Comparison of ENCODE assay signal across 21 cellular contexts in genomic region chr20:58695084-58695722, GRCh38. TPM values are rescaled to one million over a fixed set of nuclear protein-coding genes. Genes with fewer than 3 reads are reported as not detected.
DNase-seq lines count a peak whose midpoint lies in the region; ATAC-seq, FAIRE-seq and TF ChIP-seq lines count a peak whose summit lies in the region.
"Had no signal": no experiment of that assay in that cellular context is flagged by ENCODE, and none has a peak within 500 bp of the region (broad histone marks: within the 10 kb centered on the region; RNA-seq: fewer than 3 reads in every experiment).

No MANE protein-coding gene starts in this region.

- H3K4me1 ChIP-seq in ACC112 (ENCODE audit: control insufficient read depth, insufficient read depth, low read length, unreplicated experiment): peaks cover 37% of the 10 kb centered on the region
- peaks cover 12% of the 10 kb centered on the region for H3K4me1 ChIP-seq in PC-9 (replicated peaks; ENCODE audit: insufficient read depth)
- H3K4me1 ChIP-seq in keratinocyte (ENCODE audit: control insufficient read depth, extremely low read depth, insufficient read depth, low read length): peaks cover 10% of the 10 kb centered on the region

- no peaks in the 10 kb centered on the region for H3K9me1 ChIP-seq in keratinocyte (ENCODE audit: control insufficient read depth, extremely low read depth, insufficient read depth, low read length)

- TSS peak; percentile 14 for BruUV-seq in PC-9 (replicated peaks; lab: Mats Ljungman, UMichigan)

- ATAC-seq in activated T-helper 17 cell treated with anti-CD3 and anti-CD28 coated beads, Interleukin-2, amount 50 U/mL, for 72 hours (replicated peaks): no peak
- ATAC-seq: psoas muscle had no signal

- CTCF ChIA-PET in PC-9 (lab: Charles Lee): no interaction called here

- TF ChIP-seq POLR2A in GM12891 (IDR thresholded peaks at IDR 0.05; ENCODE audit: low read depth, low read length) (no peak), H54 (IDR thresholded peaks at IDR 0.05; ENCODE audit: low read depth, low read length) (no peak)

- H3K79me2 ChIP-seq in ACC112 (ENCODE audit: control insufficient read depth, insufficient read depth, low read length, unreplicated experiment) (peaks cover 22% of the 10 kb centered on the region), PC-9 (ENCODE audit: low read depth) (no peaks in the 10 kb centered on the region), keratinocyte (ENCODE audit: control insufficient read depth, insufficient read depth, low read length) (no peaks in the 10 kb centered on the region)

- peaks cover 5% of the 10 kb centered on the region; the same call in 1 of the 2 replicates for H3K36me3 ChIP-seq in ACC112 (ENCODE audit: insufficient read depth, low read length)
- H3K36me3 ChIP-seq in PC-9 (ENCODE audit: low read depth): no peaks in the 10 kb centered on the region
- peaks cover 0 to 9% of the 10 kb centered on the region in 2 experiments for H3K36me3 ChIP-seq in keratinocyte (ENCODE audit: control insufficient read depth in 2 of 2, extremely low read depth in 1 of 2, insufficient read depth in 2 of 2, low read length in 2 of 2)

- no peaks in the 10 kb centered on the region for H3K9me3 ChIP-seq in PC-9 (ENCODE audit: insufficient read depth, low read depth)
- H3K9me3 ChIP-seq in keratinocyte (ENCODE audit: control insufficient read depth, low read depth, low read length): no peaks in the 10 kb centered on the region
- H3K9me3 ChIP-seq: psoas muscle, suprapubic skin, vagina had no signal

- DNase-seq in GM12891 (ENCODE audit: insufficient read length, low spot score) (no peak), PC-9 (no peak), keratinocyte (ENCODE audit: low read depth, low spot score) (no peak), H54 (ENCODE audit: insufficient read length, low spot score) (no peak), ACHN (no peak)
- DNase-seq: activated naive CD8-positive, alpha-beta T cell treated with anti-CD3 and anti-CD28 coated beads for 36 hours; CD4-positive, CD25-positive, alpha-beta regulatory T cell; DMS153; effector CD4-positive, alpha-beta T cell; GF-D8; hypothalamus; NCI-H146; OCI-M1; psoas muscle had no signal

- H3K4me3 ChIP-seq in ACC112 (ENCODE audit: low read depth, low read length): peak overlapping the region; percentile 88
- H3K4me3 ChIP-seq in PC-9: no peak overlapping the region
- H3K4me3 ChIP-seq in keratinocyte (ENCODE audit: control insufficient read depth in 2 of 3, extremely low read depth in 1 of 3, insufficient read depth in 2 of 3, low read depth in 1 of 3, low read length in 3 of 3): no peak overlapping the region
- H3K4me3 ChIP-seq: psoas muscle, suprapubic skin, vagina had no signal

- no peak overlapping the region for H3K4me3 Mint-ChIP-seq in activated T-helper 17 cell treated with anti-CD3 and anti-CD28 coated beads, Interleukin-2, amount 50 U/mL, for 72 hours
- H3K4me3 Mint-ChIP-seq: activated naive CD8-positive, alpha-beta T cell treated with anti-CD3 and anti-CD28 coated beads for 36 hours; activated T-helper 1 cell treated with anti-CD3 and anti-CD28 coated beads, Interleukin-12 subunit alpha, Interleukin-12 subunit beta, Interleukin-2, Interleukin-4 antibody, amounts not matched to agents 30 ng/mL and 10 ng/mL and 1 ng/mL, durations not matched to agents 14 hours and 24 hours and 36 hours; CD4-positive, CD25-positive, alpha-beta regulatory T cell; neural crest cell had no signal

- H3K27ac ChIP-seq in ACC112 (ENCODE audit: low read depth, low read length): no peak overlapping the region
- H3K27ac ChIP-seq in PC-9: no peak overlapping the region
- H3K27ac ChIP-seq in keratinocyte (ENCODE audit: control insufficient read depth, insufficient read depth, low read length): no peak overlapping the region
- H3K27ac ChIP-seq: psoas muscle, suprapubic skin, vagina had no signal

- no peaks in the 10 kb centered on the region for H3K9me3 Mint-ChIP-seq in activated T-helper 17 cell treated with anti-CD3 and anti-CD28 coated beads, Interleukin-2, amount 50 U/mL, for 72 hours
- H3K9me3 Mint-ChIP-seq: activated naive CD8-positive, alpha-beta T cell treated with anti-CD3 and anti-CD28 coated beads for 36 hours; activated T-helper 1 cell treated with anti-CD3 and anti-CD28 coated beads, Interleukin-12 subunit alpha, Interleukin-12 subunit beta, Interleukin-2, Interleukin-4 antibody, amounts not matched to agents 30 ng/mL and 10 ng/mL and 1 ng/mL, durations not matched to agents 14 hours and 24 hours and 36 hours; CD4-positive, CD25-positive, alpha-beta regulatory T cell; neural crest cell had no signal

- no peak overlapping the region for H3K27ac Mint-ChIP-seq in activated T-helper 17 cell treated with anti-CD3 and anti-CD28 coated beads, Interleukin-2, amount 50 U/mL, for 72 hours
- H3K27ac Mint-ChIP-seq: activated naive CD8-positive, alpha-beta T cell treated with anti-CD3 and anti-CD28 coated beads for 36 hours; activated T-helper 1 cell treated with anti-CD3 and anti-CD28 coated beads, Interleukin-12 subunit alpha, Interleukin-12 subunit beta, Interleukin-2, Interleukin-4 antibody, amounts not matched to agents 30 ng/mL and 10 ng/mL and 1 ng/mL, durations not matched to agents 14 hours and 24 hours and 36 hours; CD4-positive, CD25-positive, alpha-beta regulatory T cell had no signal

- no peaks in the 10 kb centered on the region for H3K27me3 Mint-ChIP-seq in activated T-helper 17 cell treated with anti-CD3 and anti-CD28 coated beads, Interleukin-2, amount 50 U/mL, for 72 hours
- H3K27me3 Mint-ChIP-seq: activated naive CD8-positive, alpha-beta T cell treated with anti-CD3 and anti-CD28 coated beads for 36 hours; CD4-positive, CD25-positive, alpha-beta regulatory T cell had no signal

- POLR2A ChIA-PET in PC-9 (lab: Charles Lee; ENCODE audit: unreplicated experiment): interaction anchor here (0.7 kb wide), 1 partner anchor 933 kb away, joined by 3 read pairs; no protein-coding TSS in a partner anchor

- H3K27me3 ChIP-seq in ACC112 (ENCODE audit: insufficient read depth, low read length) (no peaks in the 10 kb centered on the region), PC-9 (ENCODE audit: insufficient read depth, low read depth) (no peaks in the 10 kb centered on the region), keratinocyte (ENCODE audit: control insufficient read depth, extremely low read depth, insufficient read depth, low read length) (no peaks in the 10 kb centered on the region)
- H3K27me3 ChIP-seq: suprapubic skin, vagina had no signal

- intact Hi-C loops in PC-9 (cut with micrococcal nuclease; ENCODE audit: unreplicated experiment): no loop called here

- no peaks in the 10 kb centered on the region for H4K20me1 ChIP-seq in PC-9 (ENCODE audit: insufficient read depth)
- no peaks in the 10 kb centered on the region for H4K20me1 ChIP-seq in keratinocyte (ENCODE audit: control insufficient read depth, extremely low read depth, insufficient read depth, low read length)

- TF ChIP-seq CTCF in PC-9 (conservative IDR thresholded peaks at IDR 0.05) (no peak), keratinocyte (optimal IDR thresholded peaks at IDR 0.05 in 1 of 3, IDR thresholded peaks at IDR 0.05 in 1 of 3, conservative IDR thresholded peaks at IDR 0.05 in 1 of 3; ENCODE audit: extremely low read depth in 1 of 3, insufficient read depth in 2 of 3, low read length in 3 of 3) (no peak)

- H3K9me2 ChIP-seq in PC-9 (ENCODE audit: insufficient read depth): no peaks in the 10 kb centered on the region

- H3K4me2 ChIP-seq in PC-9: no peak overlapping the region
- H3K4me2 ChIP-seq in keratinocyte (ENCODE audit: control insufficient read depth, extremely low read depth, insufficient read depth, low read depth, low read length): no peak overlapping the region

- in situ Hi-C loops in ACHN (cut with HindIII; ENCODE audit: low pct_ligation_motif_present, low pct_unique_long_range_greater_than_20kb, low sequenced_read_pairs): no loop called here

- FAIRE-seq in GM12891 (lab: Jason Lieb, UNC): peak; percentile 91
- FAIRE-seq in keratinocyte (lab: Jason Lieb, UNC): peak; percentile 60
- no peak for FAIRE-seq in H54 (lab: Jason Lieb, UNC)
- FAIRE-seq: frontal cortex had no signal

- H3K36me3 Mint-ChIP-seq in activated T-helper 17 cell treated with anti-CD3 and anti-CD28 coated beads, Interleukin-2, amount 50 U/mL, for 72 hours (ENCODE audit: low read depth): peaks cover 18% of the 10 kb centered on the region
- H3K36me3 Mint-ChIP-seq: activated naive CD8-positive, alpha-beta T cell treated with anti-CD3 and anti-CD28 coated beads for 36 hours had no signal

- peaks cover 26% of the 10 kb centered on the region for H3F3A ChIP-seq in PC-9 (ENCODE audit: insufficient read depth, low read depth)

- no peak overlapping the region for H2AFZ ChIP-seq in ACC112 (ENCODE audit: low read length, unreplicated experiment)
- H2AFZ ChIP-seq in PC-9: no peak overlapping the region
- no peak overlapping the region for H2AFZ ChIP-seq in keratinocyte (ENCODE audit: control insufficient read depth, low read length)

- no peak overlapping the region for H3K9ac ChIP-seq in keratinocyte (ENCODE audit: control insufficient read depth, extremely low read depth, insufficient read depth, low read length)

- dilution Hi-C loops in keratinocyte (cut with MboI; ENCODE audit: extremely low pct_ligation_motif_present, low sequenced_read_pairs): no loop called here

- peaks cover 9% of the 10 kb centered on the region for H3K4me1 Mint-ChIP-seq in activated T-helper 17 cell treated with anti-CD3 and anti-CD28 coated beads, Interleukin-2, amount 50 U/mL, for 72 hours

RNA-seq across cellular contexts. Expression of gene NPEPL1, which starts 2.6 kb away (rescaled TPM):
- 28.0 TPM for polyA plus RNA-seq in GM12891 (2012; ENCODE audit: low read depth, missing spikeins)
- 24.0 and 36.9 TPM in 2 replicates for total RNA-seq in PC-9 (2021)
- polyA plus RNA-seq in keratinocyte: 4.4 to 8.3 TPM (median 4.5 TPM) in 3 replicates
- polyA plus RNA-seq in keratinocyte (2011; ENCODE audit: low read depth): 8.1 TPM
- 2.5 and 6.6 TPM in 2 replicates for polyA plus RNA-seq in keratinocyte (2011; cell fraction: cytosol; rRNA removed)
- 21.6 and 31.6 TPM in 2 replicates for polyA plus RNA-seq in keratinocyte (2011; cell fraction: nucleus; rRNA removed)
- polyA plus RNA-seq in keratinocyte (2012; ENCODE audit: low replicate concordance): 12.0 and 14.6 TPM in 2 replicates
- 4.7 to 11.1 TPM (median 7.6 TPM) in 3 replicates for polyA minus RNA-seq in keratinocyte
- 11.5 TPM for polyA minus RNA-seq in keratinocyte (2011; cell fraction: cytosol; rRNA and poly(A)+ RNA removed)
- polyA minus RNA-seq in keratinocyte (2011; cell fraction: nucleus; rRNA and poly(A)+ RNA removed): 8.9 and 12.0 TPM in 2 replicates
- total RNA-seq in activated T-helper 17 cell treated with anti-CD3 and anti-CD28 coated beads, Interleukin-2, amount 50 U/mL, for 72 hours: 10 to 100 TPM; 19.1 to 23.0 TPM

RNA-seq across cellular contexts. Expression of gene STX16, which starts 44.1 kb away (rescaled TPM):
- 55.3 TPM for polyA plus RNA-seq in GM12891 (2012; ENCODE audit: low read depth, missing spikeins)
- 76.3 and 85.5 TPM in 2 replicates for total RNA-seq in PC-9 (2021)
- polyA plus RNA-seq in keratinocyte: 47.3 to 69.7 TPM (median 56.7 TPM) in 3 replicates
- polyA plus RNA-seq in keratinocyte (2011; ENCODE audit: low read depth): 127 TPM
- polyA plus RNA-seq in keratinocyte (2011; cell fraction: cytosol; rRNA removed): 28.3 and 38.3 TPM in 2 replicates
- polyA plus RNA-seq in keratinocyte (2011; cell fraction: nucleus; rRNA removed): 249 and 270 TPM in 2 replicates
- 39.1 and 39.3 TPM in 2 replicates for polyA plus RNA-seq in keratinocyte (2012; ENCODE audit: low replicate concordance)
- polyA minus RNA-seq in keratinocyte: 20.8 to 61.8 TPM (median 27.2 TPM) in 3 replicates
- polyA minus RNA-seq in keratinocyte (2011; cell fraction: cytosol; rRNA and poly(A)+ RNA removed): 14.2 TPM
- 26.6 and 38.2 TPM in 2 replicates for polyA minus RNA-seq in keratinocyte (2011; cell fraction: nucleus; rRNA and poly(A)+ RNA removed)
- total RNA-seq in activated T-helper 17 cell treated with anti-CD3 and anti-CD28 coated beads, Interleukin-2, amount 50 U/mL, for 72 hours: 100 to 1,000 TPM in 1 of 2 donors, 10 to 100 TPM in 1; 95.3 to 130 TPM
